ENCODE assay signal across 19 cellular contexts in genomic region chr3:12807066-12807465, GRCh38. TPM values are rescaled to one million over a fixed set of nuclear protein-coding genes. Genes with fewer than 3 reads are reported as not detected.
"Had no signal": no experiment of that assay in that cellular context is flagged by ENCODE, and none has a peak within 500 bp of the region (broad histone marks: within the 10 kb centered on the region; RNA-seq: fewer than 3 reads in every experiment).

No MANE protein-coding gene starts in this region.

- H3K27me3 ChIP-seq: ascending aorta, esophagus muscularis mucosa, transverse colon had no signal

- H3K4me1 Mint-ChIP-seq: activated T-helper 17 cell treated with anti-CD3 and anti-CD28 coated beads, Interleukin-2, amount 50 U/mL, for 72 hours had no signal

- H3K4me1 ChIP-seq: parathyroid adenoma had no signal

- H3K36me3 ChIP-seq: transverse colon had no signal

- H3K36me3 Mint-ChIP-seq: activated naive CD4-positive, alpha-beta T cell treated with anti-CD3 and anti-CD28 coated beads, Interleukin-2, amount 10 ng/mL, durations not matched to agents 7 days and 5 days; immature natural killer cell had no signal

- H3K27ac ChIP-seq: parathyroid adenoma, skin epidermis, transverse colon had no signal

- DNase-seq: activated CD4-positive, CD25-positive, alpha-beta regulatory T cell treated with anti-CD3 and anti-CD28 coated beads, Interleukin-2, amount 50 U/mL, for 72 hours; activated naive CD4-positive, alpha-beta T cell treated with anti-CD3 and anti-CD28 coated beads, Interleukin-2, amount 10 ng/mL, durations not matched to agents 7 days and 5 days; activated T-cell treated with anti-CD3 and anti-CD28 coated beads for 4 hours; glutamatergic neuron; immature natural killer cell; mucosa of descending colon; naive thymus-derived CD4-positive, alpha-beta T cell; stimulated activated CD4-positive, alpha-beta T cell treated with anti-CD3 and anti-CD28 coated beads, Interleukin-4, amount 100 ng/mL, for 4 hours; stimulated activated CD8-positive, alpha-beta memory T cell treated with anti-CD3 and anti-CD28 coated beads, Interleukin-4, amount 100 ng/mL, for 48 hours; stimulated activated naive CD4-positive, alpha-beta T cell treated with Interleukin-2 at 50 U/mL for 16 hours; substantia nigra; T-helper 1 cell; T1000; transverse colon had no signal

- H3K4me3 ChIP-seq: ascending aorta, esophagus muscularis mucosa, mucosa of descending colon, skin epidermis, transverse colon had no signal

- H3K9me3 Mint-ChIP-seq: activated naive CD4-positive, alpha-beta T cell treated with anti-CD3 and anti-CD28 coated beads, Interleukin-2, amount 10 ng/mL, durations not matched to agents 7 days and 5 days; activated T-helper 17 cell treated with anti-CD3 and anti-CD28 coated beads, Interleukin-2, amount 50 U/mL, for 72 hours; immature natural killer cell; naive thymus-derived CD4-positive, alpha-beta T cell had no signal

- H3K27me3 Mint-ChIP-seq: activated T-helper 17 cell treated with anti-CD3 and anti-CD28 coated beads, Interleukin-2, amount 50 U/mL, for 72 hours had no signal

- H3K4me3 Mint-ChIP-seq: activated naive CD4-positive, alpha-beta T cell treated with anti-CD3 and anti-CD28 coated beads, Interleukin-2, amount 10 ng/mL, durations not matched to agents 7 days and 5 days; activated T-helper 17 cell treated with anti-CD3 and anti-CD28 coated beads, Interleukin-2, amount 50 U/mL, for 72 hours; immature natural killer cell; naive thymus-derived CD4-positive, alpha-beta T cell had no signal

- ATAC-seq: activated T-helper 17 cell treated with anti-CD3 and anti-CD28 coated beads, Interleukin-2, amount 50 U/mL, for 72 hours; mucosa of descending colon; naive thymus-derived CD4-positive, alpha-beta T cell had no signal

- H3K27ac Mint-ChIP-seq: activated naive CD4-positive, alpha-beta T cell treated with anti-CD3 and anti-CD28 coated beads, Interleukin-2, amount 10 ng/mL, durations not matched to agents 7 days and 5 days; activated T-helper 17 cell treated with anti-CD3 and anti-CD28 coated beads, Interleukin-2, amount 50 U/mL, for 72 hours; immature natural killer cell; naive thymus-derived CD4-positive, alpha-beta T cell had no signal

- H3K9me3 ChIP-seq: ascending aorta, esophagus muscularis mucosa, mucosa of descending colon, transverse colon had no signal

RNA-seq across cellular contexts. Expression of gene TMEM40, which starts 48.0 kb away (rescaled TPM):
- total RNA-seq: activated T-helper 17 cell treated with anti-CD3 and anti-CD28 coated beads, Interleukin-2, amount 50 U/mL, for 72 hours; ascending aorta; esophagus muscularis mucosa; mucosa of descending colon; transverse colon had no signal
